ENCODE assay signal across 8 cellular contexts in the genomic region with DNA sequence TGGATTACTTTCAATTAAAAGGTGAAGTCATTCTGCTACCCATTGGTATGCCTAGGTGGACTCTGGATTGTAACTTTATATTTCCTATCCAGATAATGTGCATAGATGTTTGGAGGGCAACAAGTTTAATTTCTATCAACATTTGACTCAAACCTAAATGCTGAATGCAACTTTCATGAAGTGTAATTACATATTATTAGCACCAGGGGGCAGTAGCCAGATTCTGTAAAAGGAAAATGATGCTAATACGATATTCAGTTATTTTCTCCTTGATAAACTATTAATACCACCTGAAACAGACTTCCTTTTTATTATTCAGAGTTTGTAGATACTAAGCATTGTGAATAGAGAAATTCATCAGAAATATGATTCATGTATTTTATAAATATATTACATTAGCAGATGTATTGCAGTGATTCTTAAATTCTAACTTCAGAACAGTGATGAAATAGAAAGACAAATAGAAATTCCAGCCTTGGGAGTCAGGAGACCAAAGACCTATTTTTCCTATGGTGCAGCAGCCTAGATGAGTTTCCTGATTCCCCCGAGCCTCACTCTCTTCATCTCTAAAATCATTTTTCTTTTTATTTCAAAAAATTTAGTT.
A peak's percentile ranks its signal among the peaks of the same experiment; 100 is the strongest.
DNase-seq lines count a peak whose midpoint lies in the region; ATAC-seq, FAIRE-seq and TF ChIP-seq lines count a peak whose summit lies in the region.

No MANE protein-coding gene starts in this region.

- H3K4me1 Mint-ChIP-seq in activated naive CD8-positive, alpha-beta T cell treated with anti-CD3 and anti-CD28 coated beads for 36 hours = no peaks in the 10 kb centered on the region

- H3K4me3 ChIP-seq in BJ (ENCODE audit: low read depth, low read length) (no peak overlapping the region), SU-DHL-6 (ENCODE audit: insufficient read depth, low read length, poor library complexity, severe bottlenecking) (no peak overlapping the region)

- no peak overlapping the region for H2AFZ ChIP-seq in SU-DHL-6 (ENCODE audit: low read depth, low read length, severe bottlenecking)

- no peaks in the 10 kb centered on the region for H3K9me3 ChIP-seq in SU-DHL-6 (ENCODE audit: insufficient read depth, low read length)

- peaks cover 14% of the 10 kb centered on the region for H3K27me3 Mint-ChIP-seq in activated naive CD8-positive, alpha-beta T cell treated with anti-CD3 and anti-CD28 coated beads for 36 hours

- no peak overlapping the region for H3K4me3 Mint-ChIP-seq in activated naive CD8-positive, alpha-beta T cell treated with anti-CD3 and anti-CD28 coated beads for 36 hours

- H3K9me3 Mint-ChIP-seq in activated naive CD8-positive, alpha-beta T cell treated with anti-CD3 and anti-CD28 coated beads for 36 hours = peaks cover 4% of the 10 kb centered on the region

- no peak for FAIRE-seq in urothelium cell line (lab: Jason Lieb, UNC)

- DNase-seq in BJ (ENCODE audit: low read depth) = peak; percentile 0
- peak; percentile 6 for DNase-seq in HS-5 (ENCODE audit: low read depth)
- peak; percentile 10 for DNase-seq in iPS-NIHi11 (ENCODE audit: low spot score)
- peak; percentile 19 for DNase-seq in urothelium cell line (ENCODE audit: low spot score)
- no peak for DNase-seq in activated naive CD8-positive, alpha-beta T cell treated with anti-CD3 and anti-CD28 coated beads for 36 hours

- ATAC-seq in HG03135 (IDR thresholded peaks at IDR 0.05; ENCODE audit: unreplicated experiment) = no peak
- no peak for ATAC-seq in GM18498 (IDR thresholded peaks at IDR 0.05; ENCODE audit: unreplicated experiment)

- no peaks in the 10 kb centered on the region for H3K36me3 ChIP-seq in BJ (ENCODE audit: control insufficient read depth, insufficient read depth, low read length)
- H3K36me3 ChIP-seq in SU-DHL-6 (ENCODE audit: low read length) = no peaks in the 10 kb centered on the region

- TF ChIP-seq CTCF in BJ (IDR thresholded peaks at IDR 0.05; ENCODE audit: insufficient read depth, low read depth, low read length) (peak; percentile 63), SU-DHL-6 (IDR thresholded peaks at IDR 0.05; ENCODE audit: insufficient read depth, low read length, poor library complexity, severe bottlenecking) (peak; percentile 54)

- no peak overlapping the region for H3K27ac Mint-ChIP-seq in activated naive CD8-positive, alpha-beta T cell treated with anti-CD3 and anti-CD28 coated beads for 36 hours

- H3K27ac ChIP-seq in SU-DHL-6 (ENCODE audit: low read depth, low read length) = no peak overlapping the region

- H3K79me2 ChIP-seq in SU-DHL-6 (ENCODE audit: insufficient read depth, low read length) = no peaks in the 10 kb centered on the region

- no peaks in the 10 kb centered on the region for H3F3A ChIP-seq in SU-DHL-6 (ENCODE audit: insufficient read depth)

- H3K9ac ChIP-seq in SU-DHL-6 (ENCODE audit: low read length) = no peak overlapping the region

- H3K36me3 Mint-ChIP-seq in activated naive CD8-positive, alpha-beta T cell treated with anti-CD3 and anti-CD28 coated beads for 36 hours = no peaks in the 10 kb centered on the region

- POLR2A ChIA-PET in BJ (lab: Charles Lee) = no interaction called here

- CTCF ChIA-PET in BJ (lab: Yijun Ruan, JAX) = no interaction called here

- H3K27me3 ChIP-seq in BJ (ENCODE audit: control insufficient read depth, insufficient read depth, low read length) = no peaks in the 10 kb centered on the region
- no peaks in the 10 kb centered on the region for H3K27me3 ChIP-seq in SU-DHL-6 (ENCODE audit: low read length)

- H4K20me1 ChIP-seq in SU-DHL-6 (ENCODE audit: low read depth, low read length) = no peaks in the 10 kb centered on the region

- H3K4me2 ChIP-seq in SU-DHL-6 (ENCODE audit: low read depth, low read length, poor library complexity, severe bottlenecking) = no peak overlapping the region

- H3K9me2 ChIP-seq in SU-DHL-6 (replicated peaks; ENCODE audit: insufficient read depth, low read length) = no peaks in the 10 kb centered on the region
